In the genomic region with DNA sequence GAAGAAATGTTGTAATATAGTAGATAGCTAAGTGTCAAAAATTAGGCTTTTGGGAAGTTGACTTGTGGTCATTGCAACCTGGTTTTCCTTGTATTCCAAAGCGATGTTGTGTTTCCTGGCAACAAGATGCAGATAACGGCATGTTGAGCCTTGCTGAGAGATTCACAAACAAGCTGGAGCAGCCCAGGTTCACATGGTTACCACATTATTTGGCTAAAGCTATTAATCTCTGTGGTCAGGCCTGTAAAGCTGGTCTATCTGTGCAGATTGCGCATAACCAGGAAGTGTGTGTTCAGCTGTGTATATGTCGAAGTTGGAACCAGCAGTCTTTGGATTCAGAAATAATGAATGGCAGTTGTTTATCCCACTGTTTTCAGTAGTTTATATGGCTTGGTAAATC, we compare ENCODE assay signal across 8 cellular contexts. TPM values are rescaled to one million over a fixed set of nuclear protein-coding genes. Genes with fewer than 3 reads are reported as not detected.
DNase-seq lines count a peak whose midpoint lies in the region; ATAC-seq and TF ChIP-seq lines count a peak whose summit lies in the region.

No MANE protein-coding gene starts in this region.

- no peaks in the 10 kb centered on the region for H4K20me1 ChIP-seq in H9 (ENCODE audit: control insufficient read depth, insufficient read depth, insufficient read length)

- no peak overlapping the region for H2BK15ac ChIP-seq in H9 (ENCODE audit: low read depth, low read length)

- no peak for TF ChIP-seq CTCF in H9 (conservative IDR thresholded peaks at IDR 0.05)
- no peak for TF ChIP-seq CTCF in foreskin keratinocyte (conservative IDR thresholded peaks at IDR 0.05)

- H3K14ac ChIP-seq in H9 (ENCODE audit: insufficient read depth, low read length) = no peak overlapping the region; the same call in 1 of the 2 replicates

- H3K23me2 ChIP-seq in H9 (ENCODE audit: insufficient read length, low read depth, low read length, poor library complexity, severe bottlenecking) = peaks cover 1% of the 10 kb centered on the region

- H3K9me3 Mint-ChIP-seq in activated T-cell treated with anti-CD3 and anti-CD28 coated beads, Interleukin-2, amount 50 U/mL, for 24 hours = no peaks in the 10 kb centered on the region
- H3K9me3 Mint-ChIP-seq in H9 = no peaks in the 10 kb centered on the region

- intact Hi-C loops in sciatic nerve (cut with DNase I) = no loop called here

- no CpG with 5 or more reads among the region's 4 CpGs for WGBS in H9 (ENCODE audit: extremely low coverage, insufficient read length, low lambda C conversion rate)

- no peak overlapping the region for H3K27ac ChIP-seq in H9 (ENCODE audit: insufficient read length, low read depth, low read length)
- H3K27ac ChIP-seq in foreskin keratinocyte = no peak overlapping the region

- H3K56ac ChIP-seq in H9 (ENCODE audit: insufficient read length, low read depth, low read length) = no peak overlapping the region

- H3K4me1 ChIP-seq in H9 (ENCODE audit: insufficient read depth, low read length) (no peaks in the 10 kb centered on the region), foreskin keratinocyte (peaks cover 59% of the 10 kb centered on the region)

- H4K8ac ChIP-seq in H9 (replicated peaks; ENCODE audit: insufficient read length, low read depth, low read length) = no peak overlapping the region

- H3K4me3 Mint-ChIP-seq in activated T-cell treated with anti-CD3 and anti-CD28 coated beads, Interleukin-2, amount 50 U/mL, for 24 hours = peak overlapping the region; percentile 43
- no peak overlapping the region for H3K4me3 Mint-ChIP-seq in H9

- H3K4me2 ChIP-seq in H9 (ENCODE audit: insufficient read depth, insufficient read length, low read length) = no peak overlapping the region

- no peak overlapping the region for H2AK5ac ChIP-seq in H9 (ENCODE audit: insufficient read length, low read length)

- H3K36me3 Mint-ChIP-seq in activated T-cell treated with anti-CD3 and anti-CD28 coated beads, Interleukin-2, amount 50 U/mL, for 24 hours (ENCODE audit: low read depth) = peaks cover 79% of the 10 kb centered on the region
- peaks cover 10 to 36% (median 20%) of the 10 kb centered on the region in 3 experiments for H3K36me3 Mint-ChIP-seq in H9 (ENCODE audit: insufficient read depth in 1 of 3, low read depth in 3 of 3)

- H2AFZ ChIP-seq in H9 (ENCODE audit: low read length) = no peak overlapping the region

- H3K4ac ChIP-seq in H9 (ENCODE audit: low read depth, low read length) = no peak overlapping the region; the same call in 1 of the 2 replicates

- no peak overlapping the region for H3K9ac ChIP-seq in H9 (ENCODE audit: extremely low read depth, insufficient read length, low read length)

- DNase-seq in activated T-cell treated with anti-CD3 and anti-CD28 coated beads, Interleukin-2, amount 50 U/mL, for 24 hours = no peak
- DNase-seq in activated T-cell treated with anti-CD3 and anti-CD28 coated beads, Interleukin-2, amount 50 U/mL, for 48 hours = no peak
- DNase-seq in H9 (peak; percentile 46), M059J (ENCODE audit: low read depth) (peak; percentile 99), SKM-1 treated with dmso at 0.1 percent for 144 hours (lab: John Stamatoyannopoulos, UW; ENCODE audit: unreplicated experiment) (peak; percentile 75), foreskin keratinocyte (peak; percentile 95 to 97), sciatic nerve (ENCODE audit: low spot score) (no peak), iPS-NIHi11 (ENCODE audit: low spot score) (no peak)

- no peak overlapping the region for H2BK12ac ChIP-seq in H9 (ENCODE audit: insufficient read length, low read depth, low read length)

- H3K18ac ChIP-seq in H9 (ENCODE audit: insufficient read length, low read depth, low read length) = no peak overlapping the region

- no peaks in the 10 kb centered on the region for H3K27me3 ChIP-seq in H9 (ENCODE audit: insufficient read depth, low read length)
- H3K27me3 ChIP-seq in foreskin keratinocyte = no peaks in the 10 kb centered on the region

- no peak overlapping the region for H3K27ac Mint-ChIP-seq in activated T-cell treated with anti-CD3 and anti-CD28 coated beads, Interleukin-2, amount 50 U/mL, for 24 hours
- H3K27ac Mint-ChIP-seq in H9 = peak overlapping the region; percentile 30 to 89 (median 76); a peak in 4 of 7 replicates

- H4K91ac ChIP-seq in H9 (ENCODE audit: insufficient read length, low read depth, low read length) = no peak overlapping the region

- no peak overlapping the region for H4K5ac ChIP-seq in H9 (ENCODE audit: insufficient read length, low read depth, low read length)

- ATAC-seq in foreskin keratinocyte (peak; percentile 92), sciatic nerve (peak; percentile 73)

- no peak overlapping the region for H2BK5ac ChIP-seq in H9 (ENCODE audit: insufficient read length, low read length)

- H3K4me1 Mint-ChIP-seq in activated T-cell treated with anti-CD3 and anti-CD28 coated beads, Interleukin-2, amount 50 U/mL, for 24 hours (ENCODE audit: low read depth) = peaks cover 86% of the 10 kb centered on the region
- peaks cover 23 to 61% of the 10 kb centered on the region in 2 experiments for H3K4me1 Mint-ChIP-seq in H9

- no peaks in the 10 kb centered on the region for H3K9me3 ChIP-seq in H9 (ENCODE audit: control insufficient read depth, low read depth, low read length)

- peak overlapping the region; percentile 95 for H3T11ph ChIP-seq in H9 (ENCODE audit: low read length)

- no peak overlapping the region for H2BK120ac ChIP-seq in H9 (ENCODE audit: low read depth, low read length, poor library complexity, severe bottlenecking)

- no peak overlapping the region for H3K23ac ChIP-seq in H9 (ENCODE audit: insufficient read length, low read depth, low read length)

- H3K27me3 Mint-ChIP-seq in activated T-cell treated with anti-CD3 and anti-CD28 coated beads, Interleukin-2, amount 50 U/mL, for 24 hours = no peaks in the 10 kb centered on the region
- H3K27me3 Mint-ChIP-seq in H9 (ENCODE audit: low read depth) = no peaks in the 10 kb centered on the region; the same call in 1 of the 2 replicates

- H3K79me2 ChIP-seq in H9 (ENCODE audit: insufficient read depth, low read length) = no peaks in the 10 kb centered on the region; the same call in 1 of the 2 replicates

- no peak overlapping the region for H2BK20ac ChIP-seq in H9 (ENCODE audit: low read depth, low read length, poor library complexity, severe bottlenecking)

- no peaks in the 10 kb centered on the region for H3K79me1 ChIP-seq in H9 (ENCODE audit: insufficient read depth, low read depth, low read length, poor library complexity, severe bottlenecking)

RNA-seq across cellular contexts. Expression of a gene that starts 6.6 kb away (rescaled TPM):
- 5.9 TPM in 2 replicates for total RNA-seq in H9 (2021)
- total RNA-seq in M059J (2014; rRNA removed; shearing (Covaris generic)) = 89.0 and 110 TPM in 2 replicates
- 111 and 116 TPM in 2 replicates for total RNA-seq in foreskin keratinocyte
- polyA plus RNA-seq in foreskin keratinocyte = 45.3 and 50.3 TPM in 2 replicates
- 25.7 TPM for total RNA-seq in sciatic nerve

Comparison
In these comparisons a context has a peak if more than half of its experiments do, and no peak if none do; other contexts are left out.
1. DNase-seq: peak in H9 (single experiment), M059J (single experiment), SKM-1 treated with dmso at 0.1 percent for 144 hours (single experiment) and foreskin keratinocyte (2 of 2); none in activated T-cell treated with anti-CD3 and anti-CD28 coated beads, Interleukin-2, amount 50 U/mL, for 24 hours (single experiment), activated T-cell treated with anti-CD3 and anti-CD28 coated beads, Interleukin-2, amount 50 U/mL, for 48 hours (0 of 2), sciatic nerve (single experiment) and iPS-NIHi11 (single experiment).